In the genomic region with DNA sequence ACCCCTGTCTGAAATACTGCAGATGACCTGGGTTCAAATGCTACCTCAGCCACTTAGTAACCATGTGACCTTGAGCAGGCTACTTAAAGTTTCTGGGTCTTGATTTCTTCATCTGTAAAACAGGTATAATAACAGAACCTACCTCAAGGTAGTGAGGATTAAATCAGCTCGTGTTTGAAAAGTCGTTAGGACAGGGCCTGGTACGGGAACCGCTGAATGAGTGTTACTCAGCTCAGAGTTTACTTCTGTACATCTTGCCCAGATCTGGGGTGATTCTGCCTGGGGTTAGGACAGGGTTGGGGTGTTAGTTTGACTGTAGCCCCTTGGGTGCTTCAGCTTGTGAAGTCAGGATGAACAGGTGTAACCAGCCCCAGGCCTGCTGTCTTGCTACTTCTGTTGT, we compare ENCODE assay signal across 10 cellular contexts. TPM values are rescaled to one million over a fixed set of nuclear protein-coding genes. Genes with fewer than 3 reads are reported as not detected.
DNase-seq lines count a peak whose midpoint lies in the region; ATAC-seq and TF ChIP-seq lines count a peak whose summit lies in the region.
"Had no signal": no experiment of that assay in that cellular context is flagged by ENCODE, and none has a peak within 500 bp of the region (broad histone marks: within the 10 kb centered on the region; RNA-seq: fewer than 3 reads in every experiment).

No MANE protein-coding gene starts in this region.

- no peaks in the 10 kb centered on the region for H3K27me3 ChIP-seq in lower lobe of right lung (ENCODE audit: low read depth)
- no peaks in the 10 kb centered on the region for H3K27me3 ChIP-seq in tibial nerve

- peak overlapping the region; percentile 83 for H3K4me3 Mint-ChIP-seq in activated naive CD4-positive, alpha-beta T cell treated with anti-CD3 and anti-CD28 coated beads, Interleukin-2, amount 10 ng/mL, durations not matched to agents 7 days and 5 days
- peak overlapping the region; percentile 80 for H3K4me3 Mint-ChIP-seq in activated naive CD8-positive, alpha-beta T cell treated with anti-CD3 and anti-CD28 coated beads for 36 hours

- TF ChIP-seq POLR2A in tibial nerve (IDR thresholded peaks at IDR 0.05) = no peak

- WGBS in tibial nerve, 2 donors = 75 to 84% methylated on average over 4 of the region's 4 CpGs

- TF ChIP-seq CTCF in lower lobe of right lung (IDR thresholded peaks at IDR 0.05) = no peak
- no peak for TF ChIP-seq CTCF in tibial nerve (IDR thresholded peaks at IDR 0.05)

- no peaks in the 10 kb centered on the region for H3K9me3 ChIP-seq in lower lobe of right lung
- no peaks in the 10 kb centered on the region for H3K9me3 ChIP-seq in tibial nerve

- CTCF ChIA-PET in activated naive CD4-positive, alpha-beta T cell treated with anti-CD3 and anti-CD28 coated beads, Interleukin-2, amount 10 ng/mL, durations not matched to agents 7 days and 5 days (lab: Charles Lee) = interaction anchor here (0.8 to 3.3 kb wide), 4 partner anchors 11 to 60 kb away, joined by 3 to 17 read pairs (median 4); no protein-coding TSS in a partner anchor

- H3K36me3 Mint-ChIP-seq in activated naive CD4-positive, alpha-beta T cell treated with anti-CD3 and anti-CD28 coated beads, Interleukin-2, amount 10 ng/mL, durations not matched to agents 7 days and 5 days = peaks cover 5% of the 10 kb centered on the region
- H3K36me3 Mint-ChIP-seq in activated naive CD8-positive, alpha-beta T cell treated with anti-CD3 and anti-CD28 coated beads for 36 hours = no peaks in the 10 kb centered on the region

- no peak for DNase-seq in activated naive CD4-positive, alpha-beta T cell treated with anti-CD3 and anti-CD28 coated beads, Interleukin-2, amount 10 ng/mL, durations not matched to agents 7 days and 5 days
- DNase-seq in activated naive CD4-positive, alpha-beta T cell (lab: John Stamatoyannopoulos, UW) = no peak
- no peak for DNase-seq in activated naive CD8-positive, alpha-beta T cell treated with anti-CD3 and anti-CD28 coated beads for 36 hours
- no peak for DNase-seq in lower lobe of right lung
- no peak for DNase-seq in tibial nerve (ENCODE audit: low spot score in 2 of 2)
- DNase-seq in NCI-H2107 treated with DMSO at 0.1 percent for 48 hours (lab: John Stamatoyannopoulos, UW; ENCODE audit: unreplicated experiment) = no peak
- DNase-seq in CD1c-positive myeloid dendritic cell (ENCODE audit: extremely low spot score) = no peak
- DNase-seq: AML-193, cortex of kidney had no signal

- no peaks in the 10 kb centered on the region for H3K9me3 Mint-ChIP-seq in activated naive CD4-positive, alpha-beta T cell treated with anti-CD3 and anti-CD28 coated beads, Interleukin-2, amount 10 ng/mL, durations not matched to agents 7 days and 5 days
- no peaks in the 10 kb centered on the region for H3K9me3 Mint-ChIP-seq in activated naive CD8-positive, alpha-beta T cell treated with anti-CD3 and anti-CD28 coated beads for 36 hours

- H3K27ac Mint-ChIP-seq in activated naive CD4-positive, alpha-beta T cell treated with anti-CD3 and anti-CD28 coated beads, Interleukin-2, amount 10 ng/mL, durations not matched to agents 7 days and 5 days = no peak overlapping the region
- H3K27ac Mint-ChIP-seq in activated naive CD8-positive, alpha-beta T cell treated with anti-CD3 and anti-CD28 coated beads for 36 hours = no peak overlapping the region

- H3K36me3 ChIP-seq in lower lobe of right lung = peaks cover 16% of the 10 kb centered on the region
- peaks cover 0 to 21% (median 0%) of the 10 kb centered on the region in 3 donors for H3K36me3 ChIP-seq in tibial nerve

- ATAC-seq in lower lobe of right lung = no peak
- no peak for ATAC-seq in GM19397 (IDR thresholded peaks at IDR 0.05; ENCODE audit: unreplicated experiment)

- no peak overlapping the region for H3K27ac ChIP-seq in lower lobe of right lung
- peak overlapping the region in 3 of 4 donors; percentile 16 to 88 (median 87) for H3K27ac ChIP-seq in tibial nerve

- no peak for TF ChIP-seq EP300 in tibial nerve (IDR thresholded peaks at IDR 0.05)

- peaks cover 26% of the 10 kb centered on the region for H3K4me1 Mint-ChIP-seq in activated naive CD4-positive, alpha-beta T cell treated with anti-CD3 and anti-CD28 coated beads, Interleukin-2, amount 10 ng/mL, durations not matched to agents 7 days and 5 days
- H3K4me1 Mint-ChIP-seq in activated naive CD8-positive, alpha-beta T cell treated with anti-CD3 and anti-CD28 coated beads for 36 hours = peaks cover 19% of the 10 kb centered on the region

- intact Hi-C loops in lower lobe of right lung (cut with DNase I) = no loop called here

- H3K4me1 ChIP-seq in lower lobe of right lung (peaks cover 23% of the 10 kb centered on the region), tibial nerve (peaks cover 0 to 79% (median 44%) of the 10 kb centered on the region in 4 donors)

- H3K4me3 ChIP-seq in lower lobe of right lung (peak overlapping the region; percentile 97), tibial nerve (peak overlapping the region in 1 of 4 donors; percentile 92)

- peaks cover 22% of the 10 kb centered on the region for H3K27me3 Mint-ChIP-seq in activated naive CD4-positive, alpha-beta T cell treated with anti-CD3 and anti-CD28 coated beads, Interleukin-2, amount 10 ng/mL, durations not matched to agents 7 days and 5 days
- no peaks in the 10 kb centered on the region for H3K27me3 Mint-ChIP-seq in activated naive CD8-positive, alpha-beta T cell treated with anti-CD3 and anti-CD28 coated beads for 36 hours

RNA-seq across cellular contexts. Expression of a gene that starts 1.8 kb away (rescaled TPM):
- total RNA-seq in activated naive CD8-positive, alpha-beta T cell treated with anti-CD3 and anti-CD28 coated beads for 36 hours = 1 to 10 TPM; 3.0 to 4.1 TPM
- 48.1 TPM for total RNA-seq in lower lobe of right lung
- total RNA-seq in tibial nerve = 100 to 1,000 TPM in 1 of 4 donors, 10 to 100 TPM in 3; 43.1 to 104 (median 59.0) TPM

RNA-seq across cellular contexts. Expression of a gene that starts 30.8 kb away (rescaled TPM):
- 100 to 1,000 TPM; 181 to 190 TPM for total RNA-seq in activated naive CD8-positive, alpha-beta T cell treated with anti-CD3 and anti-CD28 coated beads for 36 hours
- total RNA-seq in lower lobe of right lung (80.8 TPM), tibial nerve (10 to 100 TPM; 27.5 to 48.1 (median 37.8) TPM)

RNA-seq across cellular contexts. Expression of a gene that starts 31.1 kb away (rescaled TPM):
- total RNA-seq in activated naive CD8-positive, alpha-beta T cell treated with anti-CD3 and anti-CD28 coated beads for 36 hours = 10 to 100 TPM in 1 of 2 experiments, 1 to 10 TPM in 1; 8.3 to 11.8 TPM
- total RNA-seq in lower lobe of right lung (13.1 TPM), tibial nerve (1 to 10 TPM; 1.4 to 6.9 (median 4.9) TPM)

RNA-seq across cellular contexts. Expression of a gene that starts 46.4 kb away (rescaled TPM):
- under 1 TPM; 0.41 to 0.54 TPM for total RNA-seq in activated naive CD8-positive, alpha-beta T cell treated with anti-CD3 and anti-CD28 coated beads for 36 hours
- total RNA-seq in lower lobe of right lung (not detected), tibial nerve (under 1 TPM in 1 of 4 donors, not detected in 3; 0.60 TPM)
